Comparison of ENCODE assay signal across 8 cellular contexts in genomic region chr4:18593297-18594002, GRCh38.
A peak's percentile ranks its signal among the peaks of the same experiment; 100 is the strongest.
DNase-seq lines count a peak whose midpoint lies in the region; ATAC-seq and TF ChIP-seq lines count a peak whose summit lies in the region.

No MANE protein-coding gene starts in this region.

- H3K9ac ChIP-seq in SU-DHL-6 (ENCODE audit: low read length), result no peak overlapping the region

- DNase-seq in NCI-H187 (lab: John Stamatoyannopoulos, UW) (peak; percentile 7 to 16), NCI-H187 treated with DMSO at 0.1 percent for 48 hours (lab: John Stamatoyannopoulos, UW) (no peak), NCI-H1092 treated with DMSO at 0.1 percent for 48 hours (lab: John Stamatoyannopoulos, UW) (peak; percentile 80), amygdala (lab: John Stamatoyannopoulos, UW) (peak in 52 of 56 donors; percentile 3 to 88 (median 48)), right cardiac atrium (peak in 1 of 3 donors; percentile 19), sigmoid colon (peak; percentile 71)

- H4K20me1 ChIP-seq in SU-DHL-6 (ENCODE audit: low read depth, low read length), result no peaks in the 10 kb centered on the region

- H3K4me1 ChIP-seq in right cardiac atrium (ENCODE audit: control insufficient read depth, insufficient read depth, low read length), result no peaks in the 10 kb centered on the region
- H3K4me1 ChIP-seq in sigmoid colon, result peaks cover 0 to 7% (median 4%) of the 10 kb centered on the region in 4 donors

- H3K27me3 ChIP-seq in SU-DHL-6 (ENCODE audit: low read length) (no peaks in the 10 kb centered on the region), right cardiac atrium (ENCODE audit: control insufficient read depth, insufficient read depth) (no peaks in the 10 kb centered on the region), sigmoid colon (no peaks in the 10 kb centered on the region)

- no peak overlapping the region for H3K4me2 ChIP-seq in SU-DHL-6 (ENCODE audit: low read depth, low read length, poor library complexity, severe bottlenecking)

- no peaks in the 10 kb centered on the region for H3K79me2 ChIP-seq in SU-DHL-6 (ENCODE audit: insufficient read depth, low read length)

- peak; percentile 84 for ATAC-seq in HG02623 (IDR thresholded peaks at IDR 0.05; ENCODE audit: unreplicated experiment)
- peak; percentile 38 to 47 for ATAC-seq in right cardiac atrium

- no peak for TF ChIP-seq POLR2A in sigmoid colon (IDR thresholded peaks at IDR 0.05)

- no peak overlapping the region for H2AFZ ChIP-seq in SU-DHL-6 (ENCODE audit: low read depth, low read length, severe bottlenecking)

- no peaks in the 10 kb centered on the region for H3K9me2 ChIP-seq in SU-DHL-6 (replicated peaks; ENCODE audit: insufficient read depth, low read length)

- H3K9me3 ChIP-seq in SU-DHL-6 (ENCODE audit: insufficient read depth, low read length), result no peaks in the 10 kb centered on the region
- H3K9me3 ChIP-seq in right cardiac atrium (ENCODE audit: control insufficient read depth, low read length), result no peaks in the 10 kb centered on the region
- no peaks in the 10 kb centered on the region for H3K9me3 ChIP-seq in sigmoid colon

- TF ChIP-seq CTCF in SU-DHL-6 (IDR thresholded peaks at IDR 0.05; ENCODE audit: insufficient read depth, low read length, poor library complexity, severe bottlenecking), result peak; percentile 81
- TF ChIP-seq CTCF in sigmoid colon (IDR thresholded peaks at IDR 0.05), result peak; percentile 39 to 75 (median 60)

- H3K4me3 ChIP-seq in SU-DHL-6 (ENCODE audit: insufficient read depth, low read length, poor library complexity, severe bottlenecking), result no peak overlapping the region
- no peak overlapping the region for H3K4me3 ChIP-seq in right cardiac atrium (ENCODE audit: low read length)
- no peak overlapping the region for H3K4me3 ChIP-seq in sigmoid colon

- H3K27ac ChIP-seq in SU-DHL-6 (ENCODE audit: low read depth, low read length) (no peak overlapping the region), right cardiac atrium (ENCODE audit: low read length) (no peak overlapping the region), sigmoid colon (no peak overlapping the region)

- TF ChIP-seq EP300 in sigmoid colon (IDR thresholded peaks at IDR 0.05), result no peak

- H3F3A ChIP-seq in SU-DHL-6 (ENCODE audit: insufficient read depth), result no peaks in the 10 kb centered on the region

- H3K36me3 ChIP-seq in SU-DHL-6 (ENCODE audit: low read length) (no peaks in the 10 kb centered on the region), sigmoid colon (no peaks in the 10 kb centered on the region)

- intact Hi-C loops in right cardiac atrium (cut with DNase I) (loop anchor here in 3 of 4 donors (5.0 to 10.0 kb wide), 4 partner anchors 776 to 1046 kb away; no protein-coding TSS in a partner anchor), sigmoid colon (cut with DNase I) (loop anchor here (5.0 kb wide), 2 partner anchors 776 to 1046 kb away; no protein-coding TSS in a partner anchor)

- WGBS in right cardiac atrium, result 5% methylated on average over 12 of the region's 12 CpGs
- WGBS in sigmoid colon, 2 donors, result 3 to 8% methylated on average over 12 of the region's 12 CpGs
